ENCODE assay signal across 13 cellular contexts in the genomic region with DNA sequence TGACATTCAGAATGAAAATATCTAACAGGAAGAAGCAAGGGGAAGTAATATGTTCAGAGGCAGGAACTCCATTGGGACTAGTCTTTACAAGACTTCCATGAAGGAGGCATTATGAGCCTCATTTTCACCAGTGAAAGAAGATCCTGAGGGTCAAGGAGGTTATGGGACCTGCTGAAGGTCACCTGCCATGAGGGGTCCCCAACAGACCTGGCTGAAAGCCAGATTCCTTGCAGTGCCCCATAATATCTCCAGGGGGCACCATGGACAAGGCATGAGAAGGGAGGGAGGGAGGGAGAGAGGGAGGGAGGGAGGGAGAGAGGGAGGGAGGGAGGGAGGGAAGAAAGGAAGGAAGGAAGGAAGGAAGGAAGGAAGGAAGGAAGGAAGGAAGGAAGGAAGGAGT. TPM values are rescaled to one million over a fixed set of nuclear protein-coding genes. Genes with fewer than 3 reads are reported as not detected.
A peak's percentile ranks its signal among the peaks of the same experiment; 100 is the strongest.
DNase-seq lines count a peak whose midpoint lies in the region; ATAC-seq, FAIRE-seq and TF ChIP-seq lines count a peak whose summit lies in the region.
"Had no signal": no experiment of that assay in that cellular context is flagged by ENCODE, and none has a peak within 500 bp of the region (broad histone marks: within the 10 kb centered on the region; RNA-seq: fewer than 3 reads in every experiment).

No MANE protein-coding gene starts in this region.

- H3K9me3 Mint-ChIP-seq in activated naive CD8-positive, alpha-beta T cell treated with anti-CD3 and anti-CD28 coated beads for 36 hours: no peaks in the 10 kb centered on the region
- no peaks in the 10 kb centered on the region for H3K9me3 Mint-ChIP-seq in T-helper 2 cell treated with Interferon-gamma antibody and Interleukin-4, amounts not matched to agents 5 μg/mL and 100 μg/mL, for 36 hours
- H3K9me3 Mint-ChIP-seq: central memory CD8-positive, alpha-beta T cell; stimulated activated effector memory CD8-positive, alpha-beta T cell treated with anti-CD3 and anti-CD28 coated beads, Interleukin-12 subunit alpha, Interleukin-12 subunit beta, amount 100 ng/mL, for 72 hours had no signal

- H3K27me3 Mint-ChIP-seq in activated naive CD8-positive, alpha-beta T cell treated with anti-CD3 and anti-CD28 coated beads for 36 hours: peaks cover 6% of the 10 kb centered on the region
- H3K27me3 Mint-ChIP-seq in T-helper 2 cell treated with Interferon-gamma antibody and Interleukin-4, amounts not matched to agents 5 μg/mL and 100 μg/mL, for 36 hours (ENCODE audit: low read depth): peaks cover 23% of the 10 kb centered on the region

- in situ Hi-C loops in ACHN (cut with HindIII; ENCODE audit: low pct_ligation_motif_present, low pct_unique_long_range_greater_than_20kb, low sequenced_read_pairs) (no loop called here), GM13977 (cut with MboI; ENCODE audit: low pct_unique_long_range_greater_than_20kb, low sequenced_read_pairs, unreplicated experiment) (no loop called here)

- no peak for FAIRE-seq in RCC 7860 (lab: Jason Lieb, UNC)
- FAIRE-seq: G401.6 had no signal

- no peaks in the 10 kb centered on the region for H3K36me3 Mint-ChIP-seq in activated naive CD8-positive, alpha-beta T cell treated with anti-CD3 and anti-CD28 coated beads for 36 hours
- peaks cover under 1% of the 10 kb centered on the region for H3K36me3 Mint-ChIP-seq in T-helper 2 cell treated with Interferon-gamma antibody and Interleukin-4, amounts not matched to agents 5 μg/mL and 100 μg/mL, for 36 hours (ENCODE audit: low read depth)
- H3K36me3 Mint-ChIP-seq: stimulated activated effector memory CD8-positive, alpha-beta T cell treated with anti-CD3 and anti-CD28 coated beads, Interleukin-12 subunit alpha, Interleukin-12 subunit beta, amount 100 ng/mL, for 72 hours had no signal

- no peaks in the 10 kb centered on the region for H3K27me3 ChIP-seq in foreskin keratinocyte
- H3K27me3 ChIP-seq: esophagus squamous epithelium had no signal

- ATAC-seq in foreskin keratinocyte: no peak
- ATAC-seq: stimulated activated effector memory CD8-positive, alpha-beta T cell treated with anti-CD3 and anti-CD28 coated beads, Interleukin-12 subunit alpha, Interleukin-12 subunit beta, amount 100 ng/mL, for 72 hours had no signal

- H3K4me1 Mint-ChIP-seq in activated naive CD8-positive, alpha-beta T cell treated with anti-CD3 and anti-CD28 coated beads for 36 hours: peaks cover 8% of the 10 kb centered on the region
- peaks cover 40% of the 10 kb centered on the region for H3K4me1 Mint-ChIP-seq in T-helper 2 cell treated with Interferon-gamma antibody and Interleukin-4, amounts not matched to agents 5 μg/mL and 100 μg/mL, for 36 hours (ENCODE audit: low read depth)
- H3K4me1 Mint-ChIP-seq: central memory CD8-positive, alpha-beta T cell had no signal

- H3K27ac Mint-ChIP-seq in activated naive CD8-positive, alpha-beta T cell treated with anti-CD3 and anti-CD28 coated beads for 36 hours: no peak overlapping the region
- H3K27ac Mint-ChIP-seq in T-helper 2 cell treated with Interferon-gamma antibody and Interleukin-4, amounts not matched to agents 5 μg/mL and 100 μg/mL, for 36 hours: no peak overlapping the region
- H3K27ac Mint-ChIP-seq: stimulated activated effector memory CD8-positive, alpha-beta T cell treated with anti-CD3 and anti-CD28 coated beads, Interleukin-12 subunit alpha, Interleukin-12 subunit beta, amount 100 ng/mL, for 72 hours had no signal

- H3K4me1 ChIP-seq in foreskin keratinocyte: peaks cover 60% of the 10 kb centered on the region

- H3K4me3 Mint-ChIP-seq in activated naive CD8-positive, alpha-beta T cell treated with anti-CD3 and anti-CD28 coated beads for 36 hours: no peak overlapping the region
- no peak overlapping the region for H3K4me3 Mint-ChIP-seq in T-helper 2 cell treated with Interferon-gamma antibody and Interleukin-4, amounts not matched to agents 5 μg/mL and 100 μg/mL, for 36 hours
- H3K4me3 Mint-ChIP-seq: central memory CD8-positive, alpha-beta T cell; stimulated activated effector memory CD8-positive, alpha-beta T cell treated with anti-CD3 and anti-CD28 coated beads, Interleukin-12 subunit alpha, Interleukin-12 subunit beta, amount 100 ng/mL, for 72 hours had no signal

- TF ChIP-seq CTCF in GM13977 (IDR thresholded peaks at IDR 0.05; ENCODE audit: extremely low read depth, insufficient read depth, missing control alignments) (peak; percentile 30), foreskin keratinocyte (conservative IDR thresholded peaks at IDR 0.05) (peak; percentile 38)

- DNase-seq in ACHN: peak; percentile 48
- no peak for DNase-seq in GM13977 (ENCODE audit: low spot score)
- DNase-seq in RPMI7951 (ENCODE audit: low read depth): peak; percentile 24
- DNase-seq in foreskin keratinocyte: no peak
- no peak for DNase-seq in DMS114 treated with DMSO at 0.1 percent for 48 hours (lab: John Stamatoyannopoulos, UW; ENCODE audit: unreplicated experiment)
- DNase-seq in RCC 7860 (ENCODE audit: low spot score): no peak
- no peak for DNase-seq in activated naive CD8-positive, alpha-beta T cell treated with anti-CD3 and anti-CD28 coated beads for 36 hours
- no peak for DNase-seq in T-helper 2 cell treated with Interferon-gamma antibody and Interleukin-4, amounts not matched to agents 5 μg/mL and 100 μg/mL, for 36 hours (ENCODE audit: low spot score)
- DNase-seq: esophagus squamous epithelium had no signal

- H3K27ac ChIP-seq in foreskin keratinocyte: no peak overlapping the region
- H3K27ac ChIP-seq: esophagus squamous epithelium had no signal

RNA-seq across cellular contexts. Expression of gene XDH, which starts 27.9 kb away (rescaled TPM):
- total RNA-seq in RPMI7951 (2014; rRNA removed; shearing (Covaris generic)): 0.48 and 0.88 TPM in 2 replicates
- total RNA-seq in foreskin keratinocyte: 19.3 and 23.6 TPM in 2 replicates
- polyA plus RNA-seq in foreskin keratinocyte: 6.6 and 7.7 TPM in 2 replicates
- total RNA-seq in activated naive CD8-positive, alpha-beta T cell treated with anti-CD3 and anti-CD28 coated beads for 36 hours: not detected
- total RNA-seq: posterior vena cava had no signal

Comparison
In these comparisons a context has a peak if more than half of its experiments do, and no peak if none do; other contexts are left out.
1. DNase-seq: peak in ACHN (single experiment) and RPMI7951 (single experiment); none in GM13977 (single experiment), foreskin keratinocyte (0 of 2), DMS114 treated with DMSO at 0.1 percent for 48 hours (single experiment), RCC 7860 (single experiment), activated naive CD8-positive, alpha-beta T cell treated with anti-CD3 and anti-CD28 coated beads for 36 hours (single experiment) and T-helper 2 cell treated with Interferon-gamma antibody and Interleukin-4, amounts not matched to agents 5 μg/mL and 100 μg/mL, for 36 hours (single experiment).
2. RNA of gene XDH, which starts 27.9 kb away (total RNA-seq): 19.3 to 23.6 TPM in foreskin keratinocyte; 0.48 to 0.88 TPM in RPMI7951 and not detected in activated naive CD8-positive, alpha-beta T cell treated with anti-CD3 and anti-CD28 coated beads for 36 hours; every median in the first group is over 10 times any median in the second.